ENCODE assay signal across 1 cellular context in genomic region chr5:57836921-57837320, GRCh38.
TF ChIP-seq lines count a peak whose summit lies in the region.

No MANE protein-coding gene starts in this region.

TF ChIP-seq in A549, 52 proteins besides CTCF, POLR2A, EP300 and RAD21 (continued from another document):
- TF ChIP-seq HMGXB4 (CRISPR knock-in tag; IDR thresholded peaks at IDR 0.05; ENCODE audit: borderline replicate concordance) = no peak
- no peak for TF ChIP-seq BHLHE40 (IDR thresholded peaks at IDR 0.05; ENCODE audit: low read depth, low read length)
- no peak for TF ChIP-seq FOSL2 (IDR thresholded peaks at IDR 0.05)
- no peak for TF ChIP-seq FOSL2 (CRISPR knock-in tag; IDR thresholded peaks at IDR 0.05)
- TF ChIP-seq MYC (IDR thresholded peaks at IDR 0.05; ENCODE audit: borderline replicate concordance, low read length) = no peak
- TF ChIP-seq SMC3 (IDR thresholded peaks at IDR 0.05) = no peak
- TF ChIP-seq ZNF302 (CRISPR knock-in tag; IDR thresholded peaks at IDR 0.05) = no peak
- no peak for TF ChIP-seq RFX5 (IDR thresholded peaks at IDR 0.05)
- TF ChIP-seq ZFP36 (IDR thresholded peaks at IDR 0.05; ENCODE audit: borderline replicate concordance, partially characterized antibody) = no peak
- TF ChIP-seq POLR2AphosphoS2 (conservative IDR thresholded peaks at IDR 0.05; ENCODE audit: low read length) = no peak
- TF ChIP-seq SREBF2 (IDR thresholded peaks at IDR 0.05) = no peak
- no peak for TF ChIP-seq E2F6 (IDR thresholded peaks at IDR 0.05; ENCODE audit: borderline replicate concordance, low read depth)
